ENCODE assay signal across 17 cellular contexts in genomic region chr5:62829241-62829986, GRCh38.
A peak's percentile ranks its signal among the peaks of the same experiment; 100 is the strongest.
DNase-seq lines count a peak whose midpoint lies in the region; ATAC-seq and TF ChIP-seq lines count a peak whose summit lies in the region.
"Had no signal": no experiment of that assay in that cellular context is flagged by ENCODE, and none has a peak within 500 bp of the region (broad histone marks: within the 10 kb centered on the region; RNA-seq: fewer than 3 reads in every experiment).

No MANE protein-coding gene starts in this region.

- ATAC-seq in left ventricle myocardium superior (peak; percentile 27), Right ventricle myocardium superior (ENCODE audit: poor library complexity) (no peak)
- ATAC-seq: HCT116 had no signal

- intact Hi-C loops in left ventricle myocardium superior (cut with micrococcal nuclease) (no loop called here), Right ventricle myocardium superior (cut with DNase I) (no loop called here), ovary (cut with DNase I) (no loop called here), testis (cut with DNase I; ENCODE audit: low total_unique reads) (no loop called here)

- TF ChIP-seq CTCF in ovary (IDR thresholded peaks at IDR 0.05) (no peak), testis (IDR thresholded peaks at IDR 0.05) (no peak)

- H3K27ac ChIP-seq in ovary (peak overlapping the region in 1 of 2 donors; percentile 57), testis (peak overlapping the region in 1 of 2 donors; percentile 23)
- H3K27ac ChIP-seq: GM23248 had no signal

- TF ChIP-seq POLR2A in ovary (IDR thresholded peaks at IDR 0.05) (no peak), testis (IDR thresholded peaks at IDR 0.05) (no peak)

- in situ Hi-C loops in HAP-1 (cut with MboI; ENCODE audit: low sequenced_read_pairs), result no loop called here

- H3K4me3 ChIP-seq in ovary (no peak overlapping the region), testis (no peak overlapping the region), HAP-1 (no peak overlapping the region)
- H3K4me3 ChIP-seq: GM23248 had no signal

- no peaks in the 10 kb centered on the region for H3K36me3 ChIP-seq in ovary
- H3K36me3 ChIP-seq in testis (ENCODE audit: low read depth, missing control alignments), result no peaks in the 10 kb centered on the region
- no peaks in the 10 kb centered on the region for H3K36me3 ChIP-seq in HAP-1 (replicated peaks)

- no peak for TF ChIP-seq EP300 in ovary (IDR thresholded peaks at IDR 0.05)

- DNase-seq in left ventricle myocardium superior (no peak), Right ventricle myocardium superior (no peak), inferior parietal cortex (ENCODE audit: extremely low spot score) (peak; percentile 2), ovary (peak; percentile 31 to 52 (median 49)), testis (peak; percentile 37), HAP-1 (ENCODE audit: low spot score in 2 of 2) (no peak), NCI-H2107 (lab: John Stamatoyannopoulos, UW) (no peak)
- DNase-seq: C1 segment of cervical spinal cord; Calu3; CD4-positive, alpha-beta memory T cell; COR-L47; DMS53; DMS79 treated with DMSO at 0.1 percent for 48 hours; GF-D8; GM23248; H7 had no signal

- 19 to 32% (median 27%) methylated on average over 5 of the region's 5 CpGs for WGBS in ovary, 3 donors
- 25 to 30% methylated on average over 5 of the region's 5 CpGs for WGBS in testis, 2 donors

- peaks cover 12% of the 10 kb centered on the region for H3K4me1 ChIP-seq in ovary (ENCODE audit: insufficient read depth)
- H3K4me1 ChIP-seq in testis, result peaks cover 5% of the 10 kb centered on the region
- H3K4me1 ChIP-seq in HAP-1, result no peaks in the 10 kb centered on the region

- H3K27me3 ChIP-seq in ovary (no peaks in the 10 kb centered on the region), testis (no peaks in the 10 kb centered on the region), HAP-1 (ENCODE audit: low read depth) (no peaks in the 10 kb centered on the region; the same call in 1 of the 2 replicates)

- H3K9me3 ChIP-seq in ovary (no peaks in the 10 kb centered on the region), testis (no peaks in the 10 kb centered on the region), HAP-1 (no peaks in the 10 kb centered on the region)

Comparison
In these comparisons a context has a peak if more than half of its experiments do, and no peak if none do; other contexts are left out.
1. DNase-seq: peak in inferior parietal cortex (single experiment), ovary (5 of 5) and testis (single experiment); none in left ventricle myocardium superior (single experiment), Right ventricle myocardium superior (single experiment), HAP-1 (0 of 2) and NCI-H2107 (single experiment).